28 cellular contexts compared by ENCODE assay signal in the genomic region with DNA sequence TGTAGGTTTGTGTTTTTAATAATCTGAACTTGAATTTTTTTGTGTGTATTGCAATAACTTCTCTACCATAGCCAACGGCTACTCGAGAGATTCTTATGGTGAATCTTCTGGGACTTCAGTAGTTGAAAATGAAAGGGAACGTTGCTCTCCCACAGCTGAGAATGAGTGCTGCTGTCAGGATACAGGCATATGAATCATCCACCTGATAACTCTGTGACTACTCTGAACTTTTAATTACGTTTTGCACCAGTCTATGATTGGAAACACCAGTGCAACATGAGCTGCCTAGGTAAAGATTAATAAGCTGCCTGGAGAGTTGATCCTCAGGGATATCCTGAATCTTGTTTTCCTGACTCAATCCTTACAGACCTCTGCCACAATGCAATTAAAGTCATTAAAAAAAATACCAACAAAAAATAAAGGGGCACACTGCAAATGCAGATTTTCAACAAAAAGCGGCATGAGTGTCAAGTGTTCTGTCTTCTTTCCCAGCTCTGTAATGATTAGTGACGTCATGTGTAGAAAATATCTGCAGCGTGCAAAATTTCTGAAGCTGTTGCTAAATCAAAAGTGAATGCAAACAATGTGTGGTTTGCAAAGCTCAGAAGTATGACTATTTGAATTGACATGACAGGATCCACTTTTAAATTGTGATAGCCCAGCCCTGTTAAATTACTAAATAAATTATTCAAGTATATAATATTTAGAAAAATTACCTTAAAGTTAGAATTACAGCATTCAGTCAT.
A peak's percentile ranks its signal among the peaks of the same experiment; 100 is the strongest.
DNase-seq lines count a peak whose midpoint lies in the region; ATAC-seq and TF ChIP-seq lines count a peak whose summit lies in the region.
"Had no signal": no experiment of that assay in that cellular context is flagged by ENCODE, and none has a peak within 500 bp of the region (broad histone marks: within the 10 kb centered on the region; RNA-seq: fewer than 3 reads in every experiment).

No MANE protein-coding gene starts in this region.

- no peak overlapping the region for H3K27ac Mint-ChIP-seq in GM23338
- H3K27ac Mint-ChIP-seq: activated T-cell treated with anti-CD3 and anti-CD28 coated beads, Interleukin-2, amount 50 U/mL, for 24 hours; neural progenitor cell; stimulated activated naive CD8-positive, alpha-beta T cell treated with anti-CD3 and anti-CD28 coated beads, Interleukin-15, Interleukin-2, amounts not matched to agents 100 ng/mL and 50 ng/mL, for 24 hours; T-cell had no signal

- no peaks in the 10 kb centered on the region for H3K27me3 Mint-ChIP-seq in GM23338 (ENCODE audit: insufficient read depth, low read depth, poor library complexity)
- H3K27me3 Mint-ChIP-seq: activated T-cell treated with anti-CD3 and anti-CD28 coated beads, Interleukin-2, amount 50 U/mL, for 24 hours; stimulated activated naive CD8-positive, alpha-beta T cell treated with anti-CD3 and anti-CD28 coated beads, Interleukin-15, Interleukin-2, amounts not matched to agents 100 ng/mL and 50 ng/mL, for 24 hours; T-cell had no signal

- H3K4me1 ChIP-seq in mesendoderm (ENCODE audit: control insufficient read depth, low read depth, low read length) = peaks cover 2% of the 10 kb centered on the region
- 0 out of 2 replicates have a peak, but pooled peaks cover 2% of the 10 kb centered on the region for H3K4me1 ChIP-seq in SJCRH30
- no peaks in the 10 kb centered on the region for H3K4me1 ChIP-seq in GM23338 (ENCODE audit: insufficient read depth)
- H3K4me1 ChIP-seq: heart left ventricle, neural progenitor cell, psoas muscle had no signal

- no peak overlapping the region for H3K56ac ChIP-seq in mesendoderm (ENCODE audit: low read length)

- no peak overlapping the region for H4K8ac ChIP-seq in mesendoderm (ENCODE audit: low read depth, low read length)

- H3K4me3 Mint-ChIP-seq in GM23338 = no peak overlapping the region
- H3K4me3 Mint-ChIP-seq: activated T-cell treated with anti-CD3 and anti-CD28 coated beads, Interleukin-2, amount 50 U/mL, for 24 hours; neural progenitor cell; stimulated activated naive CD8-positive, alpha-beta T cell treated with anti-CD3 and anti-CD28 coated beads, Interleukin-15, Interleukin-2, amounts not matched to agents 100 ng/mL and 50 ng/mL, for 24 hours; T-cell had no signal

- H3F3A ChIP-seq in GM23338 (replicated peaks; ENCODE audit: low read depth) = no peaks in the 10 kb centered on the region

- no peak overlapping the region for H3K9ac ChIP-seq in mesendoderm (ENCODE audit: low read length)
- H3K9ac ChIP-seq: neural progenitor cell had no signal

- H3K27me3 ChIP-seq in mesendoderm (ENCODE audit: insufficient read depth, low read length, poor library complexity) (no peaks in the 10 kb centered on the region), SJCRH30 (no peaks in the 10 kb centered on the region), GM23338 (ENCODE audit: insufficient read depth) (no peaks in the 10 kb centered on the region)
- H3K27me3 ChIP-seq: heart left ventricle, neural progenitor cell, tibial artery had no signal

- no peaks in the 10 kb centered on the region; the same call in 1 of the 2 replicates for H3K9me2 ChIP-seq in GM23338 (ENCODE audit: insufficient read depth)

- H3K79me2 ChIP-seq in mesendoderm (ENCODE audit: control insufficient read depth, insufficient read depth, low read length) = no peaks in the 10 kb centered on the region
- H3K79me2 ChIP-seq in GM23338 (replicated peaks; ENCODE audit: insufficient read depth) = no peaks in the 10 kb centered on the region

- no peak overlapping the region for H2BK120ac ChIP-seq in mesendoderm (ENCODE audit: low read depth, low read length)

- in situ Hi-C loops in ACHN (cut with HindIII; ENCODE audit: low pct_ligation_motif_present, low pct_unique_long_range_greater_than_20kb, low sequenced_read_pairs) = no loop called here

- H2BK5ac ChIP-seq in mesendoderm (ENCODE audit: low read length) = no peak overlapping the region

- H3K23ac ChIP-seq in mesendoderm (ENCODE audit: low read length) = no peak overlapping the region

- no peak overlapping the region for H2BK15ac ChIP-seq in mesendoderm (replicated peaks; ENCODE audit: low read depth)

- H3K79me1 ChIP-seq in mesendoderm (ENCODE audit: low read length) = no peaks in the 10 kb centered on the region

- no peak overlapping the region for H3K4me3 ChIP-seq in mesendoderm (ENCODE audit: low read length)
- no peak overlapping the region for H3K4me3 ChIP-seq in SJCRH30
- no peak overlapping the region for H3K4me3 ChIP-seq in GM23338
- H3K4me3 ChIP-seq: heart left ventricle, neural progenitor cell, psoas muscle, tibial artery had no signal

- no CpG with 5 or more reads among the region's 7 CpGs for WGBS in mesendoderm (ENCODE audit: extremely low coverage, insufficient coverage, low lambda C conversion rate)

- H3K36me3 Mint-ChIP-seq in GM23338 (ENCODE audit: low read depth) = no peaks in the 10 kb centered on the region
- H3K36me3 Mint-ChIP-seq: neural progenitor cell, T-cell had no signal

- H3K18ac ChIP-seq in mesendoderm (ENCODE audit: low read length) = peak overlapping the region; percentile 28

- H3K4ac ChIP-seq in mesendoderm (ENCODE audit: low read depth, low read length) = no peak overlapping the region

- H3K4me2 ChIP-seq in mesendoderm (ENCODE audit: low read length) (no peak overlapping the region), GM23338 (no peak overlapping the region)
- H3K4me2 ChIP-seq: neural progenitor cell had no signal

- no peaks in the 10 kb centered on the region; the same call in 2 of the 3 replicates for H3K9me3 Mint-ChIP-seq in GM23338
- H3K9me3 Mint-ChIP-seq: neural progenitor cell had no signal

- H3K9me3 ChIP-seq in SJCRH30 (replicated peaks) = no peaks in the 10 kb centered on the region
- H3K9me3 ChIP-seq: psoas muscle had no signal

- no peak for ATAC-seq in GM21367 (IDR thresholded peaks at IDR 0.05; ENCODE audit: unreplicated experiment)
- ATAC-seq in GM23338 = no peak
- ATAC-seq: heart left ventricle, left ventricle myocardium superior, psoas muscle, T-cell had no signal

- no peak overlapping the region for H2AFZ ChIP-seq in GM23338
- H2AFZ ChIP-seq: neural progenitor cell had no signal

- no peak overlapping the region for H4K5ac ChIP-seq in mesendoderm (ENCODE audit: low read length)

- H4K20me1 ChIP-seq in GM23338 (replicated peaks; ENCODE audit: insufficient read depth) = no peaks in the 10 kb centered on the region

- DNase-seq in ACHN (peak; percentile 4), NCI-H82 (lab: John Stamatoyannopoulos, UW) (peak; percentile 26), fibroblast of peridontal ligament (ENCODE audit: extremely low read depth) (peak; percentile 56), mesendoderm (no peak), NCI-H774 (lab: John Stamatoyannopoulos, UW) (no peak), SJCRH30 (no peak), GM23338 (ENCODE audit: low spot score) (no peak)
- DNase-seq: activated CD4-positive, alpha-beta T cell treated with anti-CD3 and anti-CD28 coated beads for 1 hour; activated CD8-positive, alpha-beta memory T cell treated with anti-CD3 and anti-CD28 coated beads for 24 hours; activated naive CD4-positive, alpha-beta T cell treated with Interleukin-2 at 50 U/mL for 16 hours; activated T-cell treated with anti-CD3 and anti-CD28 coated beads, Interleukin-2, amount 50 U/mL, for 24 hours; amniotic stem cell; COR-L47; DND-41; heart left ventricle; KBM-7; left ventricle myocardium superior; MV-4-11; NCI-H748 treated with DMSO at 0.1 percent for 48 hours; psoas muscle; SHP77 treated with DMSO at 0.1 percent for 48 hours; stimulated activated CD4-positive, alpha-beta T cell treated with anti-CD3 and anti-CD28 coated beads, Interleukin-12 subunit alpha, Interleukin-12 subunit beta, amount 100 ng/mL, for 4 hours; stimulated activated CD4-positive, alpha-beta T cell treated with anti-CD3 and anti-CD28 coated beads, Interleukin-4, amount 100 ng/mL, for 4 hours; T-cell; tibial artery had no signal

- peaks cover 12% of the 10 kb centered on the region; the same call in 2 of the 3 replicates for H3K4me1 Mint-ChIP-seq in GM23338
- H3K4me1 Mint-ChIP-seq: T-cell had no signal

- no peak overlapping the region for H2AK5ac ChIP-seq in mesendoderm (ENCODE audit: low read length)

- H3K27ac ChIP-seq in mesendoderm (ENCODE audit: low read depth, low read length) (no peak overlapping the region), SJCRH30 (no peak overlapping the region), GM23338 (ENCODE audit: low read depth) (no peak overlapping the region)
- H3K27ac ChIP-seq: heart left ventricle, neural progenitor cell, psoas muscle, tibial artery had no signal

- no peaks in the 10 kb centered on the region for H3K36me3 ChIP-seq in mesendoderm (ENCODE audit: control insufficient read depth, insufficient read depth, low read length)
- no peaks in the 10 kb centered on the region for H3K36me3 ChIP-seq in SJCRH30
- H3K36me3 ChIP-seq in GM23338 (ENCODE audit: insufficient read depth) = no peaks in the 10 kb centered on the region
- H3K36me3 ChIP-seq: heart left ventricle, neural progenitor cell, tibial artery had no signal

- TF ChIP-seq CTCF in GM23338 (conservative IDR thresholded peaks at IDR 0.05; ENCODE audit: low read depth in 2 of 2) = no peak

TF ChIP-seq in GM23338, 12 proteins besides CTCF, POLR2A, EP300 and RAD21 (continues in another document):
- TF ChIP-seq, protein P1, sequence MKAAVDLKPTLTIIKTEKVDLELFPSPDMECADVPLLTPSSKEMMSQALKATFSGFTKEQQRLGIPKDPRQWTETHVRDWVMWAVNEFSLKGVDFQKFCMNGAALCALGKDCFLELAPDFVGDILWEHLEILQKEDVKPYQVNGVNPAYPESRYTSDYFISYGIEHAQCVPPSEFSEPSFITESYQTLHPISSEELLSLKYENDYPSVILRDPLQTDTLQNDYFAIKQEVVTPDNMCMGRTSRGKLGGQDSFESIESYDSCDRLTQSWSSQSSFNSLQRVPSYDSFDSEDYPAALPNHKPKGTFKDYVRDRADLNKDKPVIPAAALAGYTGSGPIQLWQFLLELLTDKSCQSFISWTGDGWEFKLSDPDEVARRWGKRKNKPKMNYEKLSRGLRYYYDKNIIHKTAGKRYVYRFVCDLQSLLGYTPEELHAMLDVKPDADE (IDR thresholded peaks at IDR 0.05) = no peak
- TF ChIP-seq POLR2AphosphoS5 (IDR thresholded peaks at IDR 0.05; ENCODE audit: low read depth) = no peak
- TF ChIP-seq CREB1 (CRISPR knock-in tag; IDR thresholded peaks at IDR 0.05; ENCODE audit: low read depth) = no peak
- TF ChIP-seq ZNF331 (CRISPR knock-in tag; IDR thresholded peaks at IDR 0.05; ENCODE audit: low read depth) = no peak

Comparison
In these comparisons a context has a peak if more than half of its experiments do, and no peak if none do; other contexts are left out.
1. DNase-seq: peak in ACHN (single experiment), NCI-H82 (single experiment) and fibroblast of peridontal ligament (single experiment); none in mesendoderm (single experiment), NCI-H774 (single experiment), SJCRH30 (0 of 2) and GM23338 (single experiment).